In genomic region chr1:204362984-204363334, GRCh38 we compare ENCODE assay signal across 8 cellular contexts.
DNase-seq lines count a peak whose midpoint lies in the region; ATAC-seq and FAIRE-seq lines count a peak whose summit lies in the region.

No MANE protein-coding gene starts in this region.

- no peak for FAIRE-seq in HTR-8/SVneo (lab: Jason Lieb, UNC)

- peaks cover 31% of the 10 kb centered on the region for H3K4me1 Mint-ChIP-seq in activated naive CD8-positive, alpha-beta T cell (ENCODE audit: low read depth)
- peaks cover 70% of the 10 kb centered on the region for H3K4me1 Mint-ChIP-seq in stimulated activated naive CD8-positive, alpha-beta T cell treated with anti-CD3 and anti-CD28 coated beads, Interleukin-15, amount 100 ng/mL, for 72 hours

- no peak for DNase-seq in stimulated activated naive CD8-positive, alpha-beta T cell treated with anti-CD3 and anti-CD28 coated beads, Interleukin-15, amount 100 ng/mL, for 72 hours
- no peak for DNase-seq in HTR-8/SVneo (ENCODE audit: insufficient read length, low spot score)
- no peak for DNase-seq in NCI-H1417 (lab: John Stamatoyannopoulos, UW)
- no peak for DNase-seq in COLO829 (ENCODE audit: low spot score)

- no peaks in the 10 kb centered on the region for H3K36me3 Mint-ChIP-seq in activated naive CD8-positive, alpha-beta T cell

- H3K9ac ChIP-seq in iPS-20b (ENCODE audit: low read depth, low read length): no peak overlapping the region

- H3K27ac ChIP-seq in iPS-20b (ENCODE audit: low read length): no peak overlapping the region

- H3K4me3 ChIP-seq in iPS-20b (ENCODE audit: low read length): peak overlapping the region; percentile 68; the same call in 1 of the 2 replicates

- H3K27ac Mint-ChIP-seq in activated naive CD8-positive, alpha-beta T cell: no peak overlapping the region
- H3K27ac Mint-ChIP-seq in stimulated activated naive CD8-positive, alpha-beta T cell treated with anti-CD3 and anti-CD28 coated beads, Interleukin-15, amount 100 ng/mL, for 72 hours: peak overlapping the region; percentile 28 to 91

- no peaks in the 10 kb centered on the region for H3K27me3 Mint-ChIP-seq in activated naive CD8-positive, alpha-beta T cell
- peaks cover 29% of the 10 kb centered on the region for H3K27me3 Mint-ChIP-seq in stimulated activated naive CD8-positive, alpha-beta T cell treated with anti-CD3 and anti-CD28 coated beads, Interleukin-15, amount 100 ng/mL, for 72 hours

- ATAC-seq in HG03442 (IDR thresholded peaks at IDR 0.05; ENCODE audit: unreplicated experiment): peak; percentile 10
- ATAC-seq in stimulated activated naive CD8-positive, alpha-beta T cell treated with anti-CD3 and anti-CD28 coated beads, Interleukin-15, amount 100 ng/mL, for 72 hours: no peak
- ATAC-seq in HG03196 (IDR thresholded peaks at IDR 0.05; ENCODE audit: unreplicated experiment): no peak

- H3K9me3 ChIP-seq in iPS-20b (ENCODE audit: insufficient read depth, low read depth, low read length): no peaks in the 10 kb centered on the region

- no peaks in the 10 kb centered on the region for H3K36me3 ChIP-seq in iPS-20b (ENCODE audit: insufficient read depth, low read depth, low read length)

- peaks cover 29% of the 10 kb centered on the region for H3K27me3 ChIP-seq in iPS-20b (ENCODE audit: insufficient read depth, low read length)

- H3K4me1 ChIP-seq in iPS-20b (ENCODE audit: insufficient read depth, low read length): peaks cover 12% of the 10 kb centered on the region; the same call in 1 of the 2 replicates

- H3K9me3 Mint-ChIP-seq in activated naive CD8-positive, alpha-beta T cell (ENCODE audit: low read depth): no peaks in the 10 kb centered on the region
- H3K9me3 Mint-ChIP-seq in stimulated activated naive CD8-positive, alpha-beta T cell treated with anti-CD3 and anti-CD28 coated beads, Interleukin-15, amount 100 ng/mL, for 72 hours: no peaks in the 10 kb centered on the region

- H3K4me3 Mint-ChIP-seq in activated naive CD8-positive, alpha-beta T cell: peak overlapping the region; percentile 72
- H3K4me3 Mint-ChIP-seq in stimulated activated naive CD8-positive, alpha-beta T cell treated with anti-CD3 and anti-CD28 coated beads, Interleukin-15, amount 100 ng/mL, for 72 hours: peak overlapping the region; percentile 65 to 74
